16 cellular contexts compared by ENCODE assay signal in genomic region chr14:85191986-85192385, GRCh38.
A peak's percentile ranks its signal among the peaks of the same experiment; 100 is the strongest.
DNase-seq lines count a peak whose midpoint lies in the region; ATAC-seq, FAIRE-seq and TF ChIP-seq lines count a peak whose summit lies in the region.
"Had no signal": no experiment of that assay in that cellular context is flagged by ENCODE, and none has a peak within 500 bp of the region (broad histone marks: within the 10 kb centered on the region; RNA-seq: fewer than 3 reads in every experiment).

No MANE protein-coding gene starts in this region.

- no peak for ATAC-seq in heart right ventricle

- peak; percentile 75 for FAIRE-seq in keratinocyte (lab: Jason Lieb, UNC)
- FAIRE-seq: H1 had no signal

- H3K9ac ChIP-seq in keratinocyte (ENCODE audit: control insufficient read depth, extremely low read depth, insufficient read depth, low read length) = no peak overlapping the region
- H3K9ac ChIP-seq: BLaER1 had no signal

- no peak overlapping the region for H2AFZ ChIP-seq in keratinocyte (ENCODE audit: control insufficient read depth, low read length)

- DNase-seq in NCI-H226 = peak; percentile 25
- DNase-seq in adrenal gland = peak in 4 of 7 donors; percentile 23 to 49 (median 34)
- peak; percentile 77 for DNase-seq in epithelial cell of esophagus (ENCODE audit: low read depth)
- DNase-seq in keratinocyte (ENCODE audit: low read depth, low spot score) = no peak
- no peak for DNase-seq in HK-2 (ENCODE audit: unreplicated experiment)
- no peak for DNase-seq in H7
- no peak for DNase-seq in heart right ventricle
- DNase-seq: 8988T; CD4-positive, alpha-beta memory T cell; DMS153; DMS79; GF-D8 had no signal

- dilution Hi-C loops in keratinocyte (cut with MboI; ENCODE audit: extremely low pct_ligation_motif_present, low sequenced_read_pairs) = no loop called here

- H3K9me3 ChIP-seq in adrenal gland (replicated peaks in 1 of 3) (no peaks in the 10 kb centered on the region), keratinocyte (ENCODE audit: control insufficient read depth, low read depth, low read length) (no peaks in the 10 kb centered on the region), heart right ventricle (no peaks in the 10 kb centered on the region)
- H3K9me3 ChIP-seq: BLaER1, HAP-1 had no signal

- TF ChIP-seq POLR2A in adrenal gland (IDR thresholded peaks at IDR 0.05) = no peak

- no peak for TF ChIP-seq CTCF in adrenal gland (IDR thresholded peaks at IDR 0.05)
- TF ChIP-seq CTCF in epithelial cell of esophagus (IDR thresholded peaks at IDR 0.05; ENCODE audit: insufficient read depth, low read depth, low read length, missing control alignments) = no peak
- no peak for TF ChIP-seq CTCF in keratinocyte (optimal IDR thresholded peaks at IDR 0.05 in 1 of 3, IDR thresholded peaks at IDR 0.05 in 1 of 3, conservative IDR thresholded peaks at IDR 0.05 in 1 of 3; ENCODE audit: extremely low read depth in 1 of 3, insufficient read depth in 2 of 3, low read length in 3 of 3)
- no peak for TF ChIP-seq CTCF in heart right ventricle (IDR thresholded peaks at IDR 0.05)

- no peaks in the 10 kb centered on the region for H3K4me1 ChIP-seq in adrenal gland (replicated peaks in 1 of 2)
- H3K4me1 ChIP-seq in keratinocyte (ENCODE audit: control insufficient read depth, extremely low read depth, insufficient read depth, low read length) = peaks cover 14% of the 10 kb centered on the region
- no peaks in the 10 kb centered on the region for H3K4me1 ChIP-seq in heart right ventricle
- H3K4me1 ChIP-seq: BLaER1, HAP-1 had no signal

- H3K36me3 ChIP-seq in adrenal gland (replicated peaks in 1 of 2) = no peaks in the 10 kb centered on the region
- H3K36me3 ChIP-seq in keratinocyte (ENCODE audit: control insufficient read depth in 2 of 2, extremely low read depth in 1 of 2, insufficient read depth in 2 of 2, low read length in 2 of 2) = no peaks in the 10 kb centered on the region
- H3K36me3 ChIP-seq in H7 (replicated peaks; ENCODE audit: control insufficient read depth, insufficient read depth, low read length) = no peaks in the 10 kb centered on the region
- no peaks in the 10 kb centered on the region for H3K36me3 ChIP-seq in heart right ventricle
- H3K36me3 ChIP-seq: BLaER1, HAP-1 had no signal

- no peaks in the 10 kb centered on the region for H4K20me1 ChIP-seq in keratinocyte (ENCODE audit: control insufficient read depth, extremely low read depth, insufficient read depth, low read length)
- H4K20me1 ChIP-seq: BLaER1 had no signal

- intact Hi-C loops in adrenal gland (cut with DNase I) = loop anchor here in 1 of 2 donors (10.0 kb wide), 1 partner anchor 343 kb away; the partner anchor contains the start of gene FLRT2
- intact Hi-C loops in heart right ventricle (cut with DNase I) = loop anchor here in 1 of 10 donors (10.0 kb wide), 1 partner anchor 333 kb away; no protein-coding TSS in a partner anchor

- H3K79me2 ChIP-seq in keratinocyte (ENCODE audit: control insufficient read depth, insufficient read depth, low read length) = no peaks in the 10 kb centered on the region

- H3K27ac ChIP-seq in adrenal gland (no peak overlapping the region), keratinocyte (ENCODE audit: control insufficient read depth, insufficient read depth, low read length) (no peak overlapping the region), heart right ventricle (no peak overlapping the region)
- H3K27ac ChIP-seq: BLaER1, HL-60 had no signal

- H3K27me3 ChIP-seq in adrenal gland (no peaks in the 10 kb centered on the region), keratinocyte (ENCODE audit: control insufficient read depth, extremely low read depth, insufficient read depth, low read length) (no peaks in the 10 kb centered on the region), H7 (ENCODE audit: control insufficient read depth, insufficient read depth, low read length) (no peaks in the 10 kb centered on the region), heart right ventricle (no peaks in the 10 kb centered on the region)
- H3K27me3 ChIP-seq: BLaER1 had no signal

- no peaks in the 10 kb centered on the region for H3K9me1 ChIP-seq in keratinocyte (ENCODE audit: control insufficient read depth, extremely low read depth, insufficient read depth, low read length)

- H3K4me2 ChIP-seq in keratinocyte (ENCODE audit: control insufficient read depth, extremely low read depth, insufficient read depth, low read depth, low read length) = no peak overlapping the region
- H3K4me2 ChIP-seq: BLaER1 had no signal

- H3K4me3 ChIP-seq in adrenal gland (no peak overlapping the region), epithelial cell of esophagus (ENCODE audit: low read length) (no peak overlapping the region), keratinocyte (ENCODE audit: control insufficient read depth in 2 of 3, extremely low read depth in 1 of 3, insufficient read depth in 2 of 3, low read depth in 1 of 3, low read length in 3 of 3) (no peak overlapping the region), H7 (ENCODE audit: insufficient read depth, low read depth, low read length) (no peak overlapping the region), heart right ventricle (no peak overlapping the region)
- H3K4me3 ChIP-seq: BLaER1, HAP-1 had no signal

Comparison
In these comparisons a context has a peak if more than half of its experiments do, and no peak if none do; other contexts are left out.
1. DNase-seq: peak in NCI-H226 (single experiment), adrenal gland (4 of 7) and epithelial cell of esophagus (single experiment); none in keratinocyte (single experiment), HK-2 (single experiment), H7 (single experiment) and heart right ventricle (0 of 2).